Comparison of ENCODE assay signal across 32 cellular contexts in the genomic region with DNA sequence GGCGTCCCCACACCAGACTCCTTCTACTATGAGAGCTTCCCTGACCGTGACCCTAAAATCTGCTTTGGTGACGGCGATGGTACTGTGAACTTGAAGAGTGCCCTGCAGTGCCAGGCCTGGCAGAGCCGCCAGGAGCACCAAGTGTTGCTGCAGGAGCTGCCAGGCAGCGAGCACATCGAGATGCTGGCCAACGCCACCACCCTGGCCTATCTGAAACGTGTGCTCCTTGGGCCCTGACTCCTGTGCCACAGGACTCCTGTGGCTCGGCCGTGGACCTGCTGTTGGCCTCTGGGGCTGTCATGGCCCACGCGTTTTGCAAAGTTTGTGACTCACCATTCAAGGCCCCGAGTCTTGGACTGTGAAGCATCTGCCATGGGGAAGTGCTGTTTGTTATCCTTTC. TPM values are rescaled to one million over a fixed set of nuclear protein-coding genes. Genes with fewer than 3 reads are reported as not detected.
DNase-seq lines count a peak whose midpoint lies in the region; ATAC-seq and TF ChIP-seq lines count a peak whose summit lies in the region.
"Had no signal": no experiment of that assay in that cellular context is flagged by ENCODE, and none has a peak within 500 bp of the region (broad histone marks: within the 10 kb centered on the region; RNA-seq: fewer than 3 reads in every experiment).

No MANE protein-coding gene starts in this region.

- H3K4me3 ChIP-seq in heart left ventricle, result no peak overlapping the region
- H3K4me3 ChIP-seq in rectal smooth muscle tissue (ENCODE audit: low read length), result no peak overlapping the region
- H3K4me3 ChIP-seq in testis, result no peak overlapping the region
- H3K4me3 ChIP-seq: cardiac muscle cell, lung, uterus had no signal

- DNase-seq in CD1c-positive myeloid dendritic cell (ENCODE audit: extremely low spot score), result peak; percentile 57
- DNase-seq in MV-4-11 (lab: John Stamatoyannopoulos, UW), result peak; percentile 62
- DNase-seq in heart left ventricle, result peak in 2 of 5 donors; percentile 55 to 69
- DNase-seq in DMS 273 treated with DMSO at 0.1 percent for 48 hours (lab: John Stamatoyannopoulos, UW), result no peak
- no peak for DNase-seq in testis
- DNase-seq in T-helper 2 cell treated with Interferon-gamma antibody and Interleukin-4, amounts not matched to agents 5 μg/mL and 100 μg/mL, for 36 hours (ENCODE audit: low spot score), result no peak
- DNase-seq in activated CD4-positive, alpha-beta T cell treated with anti-CD3 and anti-CD28 coated beads, Interleukin-2, amount 10 ng/mL, durations not matched to agents 24 days and 14 days, result no peak
- DNase-seq: activated CD4-positive, alpha-beta T cell treated with anti-CD3 and anti-CD28 coated beads for 4 hours; activated effector memory CD4-positive, alpha-beta T cell treated with Interleukin-2 at 50 U/mL for 16 hours; activated T-cell treated with anti-CD3 and anti-CD28 coated beads, Interleukin-2, amount 50 U/mL, for 1 hour; AML-193; CD8-positive, alpha-beta memory T cell; cortex of kidney; effector memory CD4-positive, alpha-beta T cell; H9; kidney glomerular epithelial cell; MM.1S; naive thymus-derived CD8-positive, alpha-beta T cell; NCI-H1436 treated with DMSO at 0.1 percent for 48 hours; NCI-H226; NCI-H69; SIG-M5; small intestine; stimulated activated naive B cell treated with anti-CD40 and anti-IgM and Interleukin-4, amounts not matched to agents 10 μg/mL and 1 μg/mL and 100 μg/mL, for 72 hours; T1000; uterus; WERI-Rb-1 had no signal

- TF ChIP-seq POLR2A in heart left ventricle (IDR thresholded peaks at IDR 0.05) (no peak), testis (IDR thresholded peaks at IDR 0.05) (no peak)

- H3K9me3 Mint-ChIP-seq in T-helper 2 cell treated with Interferon-gamma antibody and Interleukin-4, amounts not matched to agents 5 μg/mL and 100 μg/mL, for 36 hours, result no peaks in the 10 kb centered on the region
- H3K9me3 Mint-ChIP-seq in activated CD4-positive, alpha-beta T cell treated with anti-CD3 and anti-CD28 coated beads, Interleukin-2, amount 10 ng/mL, durations not matched to agents 24 days and 14 days, result no peaks in the 10 kb centered on the region
- H3K9me3 Mint-ChIP-seq: CD8-positive, alpha-beta memory T cell; H9; naive thymus-derived CD8-positive, alpha-beta T cell; stimulated activated naive B cell treated with anti-CD40 and anti-IgM and Interleukin-4, amounts not matched to agents 10 μg/mL and 1 μg/mL and 100 μg/mL, for 72 hours had no signal

- no peak overlapping the region for H3K4me3 Mint-ChIP-seq in T-helper 2 cell treated with Interferon-gamma antibody and Interleukin-4, amounts not matched to agents 5 μg/mL and 100 μg/mL, for 36 hours
- no peak overlapping the region for H3K4me3 Mint-ChIP-seq in activated CD4-positive, alpha-beta T cell treated with anti-CD3 and anti-CD28 coated beads, Interleukin-2, amount 10 ng/mL, durations not matched to agents 24 days and 14 days
- H3K4me3 Mint-ChIP-seq: activated naive CD8-positive, alpha-beta T cell; CD8-positive, alpha-beta memory T cell; H9; naive thymus-derived CD8-positive, alpha-beta T cell; stimulated activated naive B cell treated with anti-CD40 and anti-IgM and Interleukin-4, amounts not matched to agents 10 μg/mL and 1 μg/mL and 100 μg/mL, for 72 hours had no signal

- TF ChIP-seq CTCF in heart left ventricle (IDR thresholded peaks at IDR 0.05) (no peak), testis (IDR thresholded peaks at IDR 0.05) (no peak)

- no peaks in the 10 kb centered on the region for H3K9me3 ChIP-seq in heart left ventricle
- H3K9me3 ChIP-seq in testis, result no peaks in the 10 kb centered on the region
- H3K9me3 ChIP-seq: uterus had no signal

- H3K27ac ChIP-seq in heart left ventricle (peak overlapping the region in 10 of 12 donors; percentile 33 to 90 (median 72)), rectal smooth muscle tissue (ENCODE audit: low read depth, low read length) (peak overlapping the region; percentile 72), testis (no peak overlapping the region)
- H3K27ac ChIP-seq: cardiac muscle cell, epithelial cell of prostate, uterus, WERI-Rb-1 had no signal

- H3K36me3 ChIP-seq in heart left ventricle (peaks cover 0 to 69% (median 60%) of the 10 kb centered on the region in 9 donors), rectal smooth muscle tissue (ENCODE audit: control insufficient read depth, insufficient read depth, low read length) (peaks cover 26% of the 10 kb centered on the region), testis (ENCODE audit: low read depth, missing control alignments) (no peaks in the 10 kb centered on the region)
- H3K36me3 ChIP-seq: cardiac muscle cell, uterus, WERI-Rb-1 had no signal

- H3K27me3 Mint-ChIP-seq in T-helper 2 cell treated with Interferon-gamma antibody and Interleukin-4, amounts not matched to agents 5 μg/mL and 100 μg/mL, for 36 hours (ENCODE audit: low read depth), result no peaks in the 10 kb centered on the region
- no peaks in the 10 kb centered on the region for H3K27me3 Mint-ChIP-seq in activated CD4-positive, alpha-beta T cell treated with anti-CD3 and anti-CD28 coated beads, Interleukin-2, amount 10 ng/mL, durations not matched to agents 24 days and 14 days
- H3K27me3 Mint-ChIP-seq: activated naive CD8-positive, alpha-beta T cell; CD8-positive, alpha-beta memory T cell; naive thymus-derived CD8-positive, alpha-beta T cell; stimulated activated naive B cell treated with anti-CD40 and anti-IgM and Interleukin-4, amounts not matched to agents 10 μg/mL and 1 μg/mL and 100 μg/mL, for 72 hours had no signal

- peaks cover 18% of the 10 kb centered on the region for H3K4me1 Mint-ChIP-seq in T-helper 2 cell treated with Interferon-gamma antibody and Interleukin-4, amounts not matched to agents 5 μg/mL and 100 μg/mL, for 36 hours (ENCODE audit: low read depth)
- H3K4me1 Mint-ChIP-seq in activated CD4-positive, alpha-beta T cell treated with anti-CD3 and anti-CD28 coated beads, Interleukin-2, amount 10 ng/mL, durations not matched to agents 24 days and 14 days, result peaks cover 22% of the 10 kb centered on the region

- ATAC-seq in heart left ventricle, result peak; percentile 8 to 28 (median 11)
- ATAC-seq: naive thymus-derived CD8-positive, alpha-beta T cell; stimulated activated naive B cell treated with anti-CD40 and anti-IgM and Interleukin-4, amounts not matched to agents 10 μg/mL and 1 μg/mL and 100 μg/mL, for 72 hours had no signal

- H3K36me3 Mint-ChIP-seq in T-helper 2 cell treated with Interferon-gamma antibody and Interleukin-4, amounts not matched to agents 5 μg/mL and 100 μg/mL, for 36 hours (ENCODE audit: low read depth), result peaks cover 3% of the 10 kb centered on the region
- H3K36me3 Mint-ChIP-seq in activated CD4-positive, alpha-beta T cell treated with anti-CD3 and anti-CD28 coated beads, Interleukin-2, amount 10 ng/mL, durations not matched to agents 24 days and 14 days (ENCODE audit: low read depth), result peaks cover 4% of the 10 kb centered on the region
- H3K36me3 Mint-ChIP-seq: activated naive CD8-positive, alpha-beta T cell had no signal

- H3K4me1 ChIP-seq in heart left ventricle (peaks cover 0 to 69% (median 23%) of the 10 kb centered on the region in 12 donors), rectal smooth muscle tissue (ENCODE audit: control insufficient read depth, insufficient read depth, low read length) (peaks cover 12% of the 10 kb centered on the region), testis (no peaks in the 10 kb centered on the region)
- H3K4me1 ChIP-seq: uterus had no signal

- H3K27me3 ChIP-seq in heart left ventricle (no peaks in the 10 kb centered on the region), rectal smooth muscle tissue (ENCODE audit: control insufficient read depth, insufficient read depth, low read length) (no peaks in the 10 kb centered on the region), testis (no peaks in the 10 kb centered on the region)
- H3K27me3 ChIP-seq: cardiac muscle cell, uterus had no signal

- intact Hi-C loops in heart left ventricle (cut with DNase I), result no loop called here
- intact Hi-C loops in testis (cut with DNase I; ENCODE audit: low total_unique reads), result no loop called here
- intact Hi-C loops in activated CD4-positive, alpha-beta T cell treated with anti-CD3 and anti-CD28 coated beads, Interleukin-2, amount 10 ng/mL, durations not matched to agents 24 days and 14 days (cut with micrococcal nuclease), result no loop called here

- no peak overlapping the region for H3K9ac ChIP-seq in rectal smooth muscle tissue (ENCODE audit: low read length)

- no peak overlapping the region for H3K27ac Mint-ChIP-seq in T-helper 2 cell treated with Interferon-gamma antibody and Interleukin-4, amounts not matched to agents 5 μg/mL and 100 μg/mL, for 36 hours
- H3K27ac Mint-ChIP-seq in activated CD4-positive, alpha-beta T cell treated with anti-CD3 and anti-CD28 coated beads, Interleukin-2, amount 10 ng/mL, durations not matched to agents 24 days and 14 days, result no peak overlapping the region
- H3K27ac Mint-ChIP-seq: activated naive CD8-positive, alpha-beta T cell; CD8-positive, alpha-beta memory T cell; H9 had no signal

- whole genome bisulfite sequencing in heart left ventricle, 4 donors, result 68 to 80% (median 72%) methylated on average over 7 to 14 of the region's 14 CpGs
- 87 to 91% methylated on average over 4 to 14 of the region's 14 CpGs for WGBS in testis, 2 donors

RNA-seq across cellular contexts. Expression of a gene that starts 4.9 kb away (rescaled TPM):
- total RNA-seq in heart left ventricle, result 10 to 100 TPM; 32.7 to 76.0 (median 45.1) TPM
- polyA plus RNA-seq in heart left ventricle, result 10 to 100 TPM; 45.6 to 50.5 TPM
- 10 to 100 TPM; 42.2 to 48.6 TPM for total RNA-seq in testis
- 28.6 TPM for polyA plus RNA-seq in testis (ENCODE audit: insufficient read depth, low read depth, low replicate concordance)
- total RNA-seq in activated CD4-positive, alpha-beta T cell treated with anti-CD3 and anti-CD28 coated beads, Interleukin-2, amount 10 ng/mL, durations not matched to agents 24 days and 14 days, result 103 and 106 TPM in 2 replicates

RNA-seq across cellular contexts. Expression of a gene that starts 14.2 kb away (rescaled TPM):
- total RNA-seq in heart left ventricle (10 to 100 TPM; 27.3 to 68.0 (median 45.4) TPM), testis (10 to 100 TPM; 37.2 to 44.7 TPM)
- polyA plus RNA-seq in heart left ventricle (10 to 100 TPM; 25.8 to 66.6 TPM), testis (ENCODE audit: insufficient read depth, low read depth, low replicate concordance) (27.3 TPM)
- 7.2 and 8.4 TPM in 2 replicates for total RNA-seq in activated CD4-positive, alpha-beta T cell treated with anti-CD3 and anti-CD28 coated beads, Interleukin-2, amount 10 ng/mL, durations not matched to agents 24 days and 14 days

RNA-seq across cellular contexts. Expression of a gene that starts 23.5 kb away (rescaled TPM):
- total RNA-seq in heart left ventricle (1 to 10 TPM in 2 of 9 donors, under 1 TPM in 6, not detected in 1; 0.15 to 1.9 (median 0.63) TPM), testis (10 to 100 TPM; 12.8 to 14.6 TPM)
- polyA plus RNA-seq in heart left ventricle (under 1 TPM; 0.30 to 0.33 TPM), testis (ENCODE audit: insufficient read depth, low read depth, low replicate concordance) (30.6 TPM)
- 0.07 and 0.09 TPM in 2 replicates for total RNA-seq in activated CD4-positive, alpha-beta T cell treated with anti-CD3 and anti-CD28 coated beads, Interleukin-2, amount 10 ng/mL, durations not matched to agents 24 days and 14 days

RNA-seq across cellular contexts. Expression of a gene that starts 51.3 kb away (rescaled TPM):
- total RNA-seq in heart left ventricle (10 to 100 TPM in 6 of 9 donors, 1 to 10 TPM in 3; 8.1 to 16.2 (median 11.2) TPM), testis (10 to 100 TPM; 24.3 to 25.8 TPM)
- polyA plus RNA-seq in heart left ventricle (1 to 10 TPM; 9.6 to 9.9 TPM), testis (ENCODE audit: insufficient read depth, low read depth, low replicate concordance) (14.7 TPM)
- total RNA-seq in activated CD4-positive, alpha-beta T cell treated with anti-CD3 and anti-CD28 coated beads, Interleukin-2, amount 10 ng/mL, durations not matched to agents 24 days and 14 days, result 22.3 and 27.1 TPM in 2 replicates

RNA-seq across cellular contexts. Expression of a gene that starts 51.4 kb away (rescaled TPM):
- 10 to 100 TPM; 21.9 to 34.0 (median 30.7) TPM for total RNA-seq in heart left ventricle
- polyA plus RNA-seq in heart left ventricle, result 10 to 100 TPM; 21.0 to 37.4 TPM
- total RNA-seq in testis, result 100 to 1,000 TPM in 1 of 2 donors, 10 to 100 TPM in 1; 99.3 to 111 TPM
- polyA plus RNA-seq in testis (ENCODE audit: insufficient read depth, low read depth, low replicate concordance), result 47.9 TPM
- total RNA-seq in activated CD4-positive, alpha-beta T cell treated with anti-CD3 and anti-CD28 coated beads, Interleukin-2, amount 10 ng/mL, durations not matched to agents 24 days and 14 days, result 69.7 and 72.2 TPM in 2 replicates

Comparison
In these comparisons a context has a peak if more than half of its experiments do, and no peak if none do; other contexts are left out.
1. DNase-seq: peak in CD1c-positive myeloid dendritic cell (single experiment) and MV-4-11 (single experiment); none in DMS 273 treated with DMSO at 0.1 percent for 48 hours (single experiment), testis (single experiment), T-helper 2 cell treated with Interferon-gamma antibody and Interleukin-4, amounts not matched to agents 5 μg/mL and 100 μg/mL, for 36 hours (single experiment) and activated CD4-positive, alpha-beta T cell treated with anti-CD3 and anti-CD28 coated beads, Interleukin-2, amount 10 ng/mL, durations not matched to agents 24 days and 14 days (single experiment).
2. H3K27ac ChIP-seq: peak in heart left ventricle (10 of 12) and rectal smooth muscle tissue (single experiment); none in testis (0 of 2).
3. RNA of a gene that starts 23.5 kb away (total RNA-seq): 12.8 to 14.6 TPM in testis; 0.15 to 1.9 TPM in heart left ventricle and 0.07 to 0.09 TPM in activated CD4-positive, alpha-beta T cell treated with anti-CD3 and anti-CD28 coated beads, Interleukin-2, amount 10 ng/mL, durations not matched to agents 24 days and 14 days; every median in the first group is over 4 times any median in the second.